ENCODE assay signal across 13 cellular contexts in the genomic region with DNA sequence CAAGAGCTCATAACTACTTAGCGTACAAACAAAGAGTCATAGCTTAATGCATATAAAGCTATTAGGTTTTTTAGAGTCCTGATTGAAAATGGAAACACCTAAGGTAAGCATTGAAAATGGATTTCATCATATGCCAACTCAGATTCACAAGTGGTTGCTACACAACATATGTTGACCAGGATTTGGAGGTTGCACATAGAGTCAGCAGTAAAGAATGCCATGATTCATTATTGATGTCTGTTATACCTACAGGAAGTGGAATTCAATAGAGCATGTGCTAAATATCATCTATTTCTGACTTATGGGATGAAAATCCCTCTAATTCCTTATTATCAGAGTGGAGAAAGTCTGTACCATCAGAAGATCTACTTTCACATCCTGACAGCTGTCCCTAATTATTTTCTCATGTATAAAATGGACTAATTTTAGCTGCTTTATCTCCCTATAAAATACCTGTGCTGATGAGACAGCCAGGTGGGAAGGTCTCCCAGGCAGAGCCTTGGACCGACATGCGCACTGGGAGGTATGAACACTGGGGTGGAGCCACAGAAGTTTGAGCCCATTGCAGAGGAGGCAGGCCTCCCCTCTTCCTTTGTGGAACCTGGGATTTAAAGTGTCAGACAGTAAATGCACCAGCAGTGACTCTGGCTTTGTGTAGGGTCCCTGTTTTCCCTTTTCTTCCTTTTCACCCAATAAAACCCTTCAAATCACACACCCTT.
DNase-seq lines count a peak whose midpoint lies in the region; ATAC-seq and TF ChIP-seq lines count a peak whose summit lies in the region.
"Had no signal": no experiment of that assay in that cellular context is flagged by ENCODE, and none has a peak within 500 bp of the region (broad histone marks: within the 10 kb centered on the region; RNA-seq: fewer than 3 reads in every experiment).

No MANE protein-coding gene starts in this region.

- H2BK5ac ChIP-seq in IMR-90 (ENCODE audit: low read depth, low read length, poor library complexity, severe bottlenecking) = no peak overlapping the region

- ATAC-seq in IMR-90 (ENCODE audit: low read depth) (no peak), GM18873 (IDR thresholded peaks at IDR 0.05; ENCODE audit: low FRiP score, unreplicated experiment) (no peak), HG02798 (IDR thresholded peaks at IDR 0.05; ENCODE audit: poor library complexity, unreplicated experiment) (no peak)
- ATAC-seq: effector memory CD8-positive, alpha-beta T cell had no signal

- no peaks in the 10 kb centered on the region for H4K20me1 ChIP-seq in IMR-90 (ENCODE audit: insufficient read depth, low read length)

- no peak for TF ChIP-seq RAD21 in IMR-90 (IDR thresholded peaks at IDR 0.05; ENCODE audit: low read length)

- no CpG with 5 or more reads among the region's 3 CpGs for WGBS in IMR-90 (ENCODE audit: extremely low coverage in 2 of 2, insufficient read length in 1 of 2), 2 experiments

- H3K4me2 ChIP-seq in IMR-90 (ENCODE audit: low read depth, low read length) = no peak overlapping the region

- BruUV-seq in IMR-90 (replicated peaks; lab: Mats Ljungman, UMichigan) = no TSS peak

- H4K8ac ChIP-seq in IMR-90 (ENCODE audit: low read depth in 2 of 2, low read length in 2 of 2) = no peak overlapping the region

- H3K79me1 ChIP-seq in IMR-90 (ENCODE audit: low read depth in 1 of 2, low read length in 2 of 2) = no peaks in the 10 kb centered on the region

- H3K23ac ChIP-seq in IMR-90 (ENCODE audit: low read depth, low read length) = no peak overlapping the region

- H3K18ac ChIP-seq in IMR-90 (ENCODE audit: low read depth, low read length) = no peak overlapping the region

- POLR2A ChIA-PET in IMR-90 (lab: Charles Lee; ENCODE audit: unreplicated experiment) = no interaction called here

- no peak overlapping the region for H3K4ac ChIP-seq in IMR-90 (ENCODE audit: low read depth, low read length)

- no peak overlapping the region for H3K27ac ChIP-seq in IMR-90 (ENCODE audit: insufficient read depth, low read length)
- H3K27ac ChIP-seq: stomach had no signal

- no peak overlapping the region for H2AK5ac ChIP-seq in IMR-90 (ENCODE audit: low read depth, low read length)

- H3K4me3 ChIP-seq in IMR-90 (ENCODE audit: insufficient read depth, low read depth, low read length) = no peak overlapping the region
- H3K4me3 ChIP-seq: MG63, stomach had no signal

- TF ChIP-seq CTCF in IMR-90 (conservative IDR thresholded peaks at IDR 0.05; ENCODE audit: low read depth, low read length) = no peak

- H2AFZ ChIP-seq in IMR-90 (replicated peaks; ENCODE audit: low read length, poor library complexity) = no peak overlapping the region

- H2AK9ac ChIP-seq in IMR-90 (replicated peaks; ENCODE audit: low read depth, low read length, poor library complexity) = no peak overlapping the region

- DNase-seq in AG20443 (ENCODE audit: low spot score) (peak; percentile 24), IMR-90 (peak; percentile 79), astrocyte of the hippocampus (ENCODE audit: low read depth, low spot score) (peak; percentile 54), glomerular visceral epithelial cell (ENCODE audit: extremely low spot score) (peak; percentile 81), GM19238 (ENCODE audit: insufficient read length, low spot score) (no peak), NCI-H510A (lab: John Stamatoyannopoulos, UW) (no peak)
- DNase-seq: activated naive CD8-positive, alpha-beta T cell treated with anti-CD3 and anti-CD28 coated beads, Interleukin-2, amount 10 ng/mL, durations not matched to agents 7 days and 5 days; CD4-positive, alpha-beta T cell; effector memory CD8-positive, alpha-beta T cell; MG63; stomach had no signal

- intact Hi-C loops in IMR-90 (cut with micrococcal nuclease) = no loop called here

- H4K5ac ChIP-seq in IMR-90 (ENCODE audit: low read depth, low read length) = no peak overlapping the region

- no peak for TF ChIP-seq POLR2A in IMR-90 (IDR thresholded peaks at IDR 0.05; ENCODE audit: low read depth, low read length)

- H2BK120ac ChIP-seq in IMR-90 (ENCODE audit: low read depth, low read length) = peak overlapping the region; percentile 6; the same call in 1 of the 2 replicates

- H2BK20ac ChIP-seq in IMR-90 (ENCODE audit: low read depth, low read length) = no peak overlapping the region

- no peaks in the 10 kb centered on the region for H3K27me3 ChIP-seq in IMR-90 (ENCODE audit: control insufficient read depth, insufficient read depth, low read length)
- H3K27me3 ChIP-seq: MG63, stomach had no signal

- in situ Hi-C loops in IMR-90 (cut with MboI; ENCODE audit: low sequenced_read_pairs) = no loop called here

- H3K9me3 ChIP-seq in IMR-90 (ENCODE audit: control insufficient read depth, insufficient read depth, low read length) = no peaks in the 10 kb centered on the region
- H3K9me3 ChIP-seq: MG63, stomach had no signal

- dilution Hi-C loops in IMR-90 (cut with HindIII; ENCODE audit: low sequenced_read_pairs, unreplicated experiment) = no loop called here

- H3K56ac ChIP-seq in IMR-90 (ENCODE audit: extremely low read depth, insufficient read depth, low read length) = no peak overlapping the region

- H3K9me1 ChIP-seq in IMR-90 (ENCODE audit: insufficient read depth, low read length) = no peaks in the 10 kb centered on the region

- H3K36me3 ChIP-seq in IMR-90 (ENCODE audit: control insufficient read depth, insufficient read depth, low read length) = no peaks in the 10 kb centered on the region
- H3K36me3 ChIP-seq: MG63, stomach had no signal

- no peaks in the 10 kb centered on the region for H3K4me1 ChIP-seq in IMR-90 (ENCODE audit: control insufficient read depth, insufficient read depth, low read length)
- H3K4me1 ChIP-seq: stomach had no signal

- no peak overlapping the region for H3K9ac ChIP-seq in IMR-90 (ENCODE audit: low read depth, low read length)

- no peak overlapping the region for H2BK15ac ChIP-seq in IMR-90 (ENCODE audit: low read depth, low read length)

- H4K91ac ChIP-seq in IMR-90 (ENCODE audit: insufficient read depth, low read depth, low read length) = no peak overlapping the region

- CTCF ChIA-PET in IMR-90 (lab: Yijun Ruan, JAX) = no interaction called here

- H3K14ac ChIP-seq in IMR-90 (replicated peaks; ENCODE audit: low read depth, low read length) = no peak overlapping the region

TF ChIP-seq in IMR-90, 13 proteins besides CTCF, POLR2A, EP300 and RAD21:
- TF ChIP-seq CHD1 (IDR thresholded peaks at IDR 0.05; ENCODE audit: low read depth, low read length) (no peak), RFX5 (IDR thresholded peaks at IDR 0.05; ENCODE audit: low read depth, low read length) (no peak), CEBPB (IDR thresholded peaks at IDR 0.05; ENCODE audit: low read depth, low read length) (peak; percentile 86), MXI1 (IDR thresholded peaks at IDR 0.05; ENCODE audit: borderline replicate concordance, low read depth, low read length) (no peak), SMC3 (IDR thresholded peaks at IDR 0.05; ENCODE audit: low read depth, low read length) (no peak), MAZ (IDR thresholded peaks at IDR 0.05; ENCODE audit: borderline replicate concordance, low read depth, low read length) (no peak), ELK1 (IDR thresholded peaks at IDR 0.05; ENCODE audit: borderline replicate concordance, low read depth, low read length) (no peak), FOS (IDR thresholded peaks at IDR 0.05; ENCODE audit: low read depth, low read length) (no peak)

Comparison
In these comparisons a context has a peak if more than half of its experiments do, and no peak if none do; other contexts are left out.
1. DNase-seq: peak in AG20443 (single experiment), IMR-90 (single experiment), astrocyte of the hippocampus (single experiment) and glomerular visceral epithelial cell (single experiment); none in GM19238 (single experiment) and NCI-H510A (single experiment).